Comparison of ENCODE assay signal across 1 cellular context in the genomic region with DNA sequence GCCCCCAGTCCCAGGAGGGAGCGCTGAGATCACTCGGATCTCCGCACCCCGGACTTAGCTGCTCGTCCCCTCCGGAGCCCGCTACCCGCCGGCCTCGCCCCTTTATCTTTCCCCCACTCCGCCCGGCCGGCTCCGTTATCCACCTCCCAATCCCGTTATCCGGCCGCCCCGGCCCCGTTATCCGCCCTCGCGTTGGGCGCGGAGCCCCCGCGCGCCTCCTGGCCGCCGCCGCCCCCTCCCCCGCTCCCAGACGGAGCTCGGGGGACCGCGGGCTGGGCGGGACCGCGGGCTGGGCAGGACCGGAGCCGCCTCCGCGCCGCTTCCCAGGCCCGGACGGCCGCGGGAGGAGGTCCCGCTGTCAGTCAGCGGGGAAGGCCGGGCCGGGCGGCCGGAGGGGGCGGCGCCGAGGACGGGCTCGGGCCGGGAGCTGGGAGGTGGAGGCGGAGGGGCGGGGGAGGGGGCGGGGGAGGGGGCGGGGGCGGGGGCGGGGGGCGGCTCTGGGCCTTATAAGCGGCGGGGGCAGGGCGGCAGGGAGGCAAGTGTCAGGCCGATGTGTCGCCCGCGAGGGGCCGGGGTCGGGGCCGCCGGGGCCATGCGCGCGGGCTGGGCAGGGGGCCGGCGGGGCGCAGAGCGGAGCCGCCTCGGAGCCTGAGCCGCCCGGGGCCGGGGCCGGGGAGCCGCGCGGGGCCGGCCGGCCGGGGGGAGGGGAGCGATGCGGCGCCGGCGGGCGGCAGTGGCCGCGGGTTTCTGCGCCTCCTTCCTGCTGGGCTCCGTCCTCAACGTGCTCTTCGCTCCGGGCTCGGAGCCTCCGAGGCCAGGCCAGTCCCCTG.
A peak's percentile ranks its signal among the peaks of the same experiment; 100 is the strongest.
TF ChIP-seq lines count a peak whose summit lies in the region.

A gene with protein sequence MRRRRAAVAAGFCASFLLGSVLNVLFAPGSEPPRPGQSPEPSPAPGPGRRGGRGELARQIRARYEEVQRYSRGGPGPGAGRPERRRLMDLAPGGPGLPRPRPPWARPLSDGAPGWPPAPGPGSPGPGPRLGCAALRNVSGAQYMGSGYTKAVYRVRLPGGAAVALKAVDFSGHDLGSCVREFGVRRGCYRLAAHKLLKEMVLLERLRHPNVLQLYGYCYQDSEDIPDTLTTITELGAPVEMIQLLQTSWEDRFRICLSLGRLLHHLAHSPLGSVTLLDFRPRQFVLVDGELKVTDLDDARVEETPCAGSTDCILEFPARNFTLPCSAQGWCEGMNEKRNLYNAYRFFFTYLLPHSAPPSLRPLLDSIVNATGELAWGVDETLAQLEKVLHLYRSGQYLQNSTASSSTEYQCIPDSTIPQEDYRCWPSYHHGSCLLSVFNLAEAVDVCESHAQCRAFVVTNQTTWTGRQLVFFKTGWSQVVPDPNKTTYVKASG (plus strand): TSS at position 534 of the 830 bp plus-strand sequence. CDS start 179 bp downstream, at position 713.

TF ChIP-seq in H1, 55 proteins besides CTCF, POLR2A, EP300 and RAD21 (continued from another document):
- TF ChIP-seq BRCA1 (IDR thresholded peaks at IDR 0.05; ENCODE audit: low read depth, low read length), result no peak
- TF ChIP-seq SP4 (IDR thresholded peaks at IDR 0.05; ENCODE audit: low read length), result no peak
- TF ChIP-seq MAFK (IDR thresholded peaks at IDR 0.05; ENCODE audit: low read depth, low read length), result no peak
- TF ChIP-seq, protein P1, sequence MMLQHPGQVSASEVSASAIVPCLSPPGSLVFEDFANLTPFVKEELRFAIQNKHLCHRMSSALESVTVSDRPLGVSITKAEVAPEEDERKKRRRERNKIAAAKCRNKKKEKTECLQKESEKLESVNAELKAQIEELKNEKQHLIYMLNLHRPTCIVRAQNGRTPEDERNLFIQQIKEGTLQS (IDR thresholded peaks at IDR 0.05; ENCODE audit: insufficient read depth, low read depth, low read length), result no peak
- TF ChIP-seq PHF8 (conservative IDR thresholded peaks at IDR 0.05; ENCODE audit: low read depth, low read length), result 0 out of 2 replicates have a peak, but pooled peaks have one; percentile 7
- TF ChIP-seq ASH2L (IDR thresholded peaks at IDR 0.05; ENCODE audit: low read length), result no peak
- no peak for TF ChIP-seq CREB1 (IDR thresholded peaks at IDR 0.05)
- TF ChIP-seq CBX5 (IDR thresholded peaks at IDR 0.05; ENCODE audit: low read depth, low read length), result no peak
- TF ChIP-seq POU5F1 (IDR thresholded peaks at IDR 0.05; ENCODE audit: low read depth, low read length), result no peak
- TF ChIP-seq SIN3A (conservative IDR thresholded peaks at IDR 0.05 in 1 of 2, IDR thresholded peaks at IDR 0.05 in 1 of 2; ENCODE audit: low read depth in 1 of 2, low read length in 2 of 2), result no peak
- TF ChIP-seq TAF7 (optimal IDR thresholded peaks at IDR 0.05; ENCODE audit: borderline replicate concordance, low read depth, low read length), result no peak
- TF ChIP-seq CTBP2 (IDR thresholded peaks at IDR 0.05; ENCODE audit: borderline replicate concordance, insufficient read depth, insufficient read length, low read length), result peak; percentile 5
- no peak for TF ChIP-seq HDAC6 (IDR thresholded peaks at IDR 0.05; ENCODE audit: low read depth, low read length)
- no peak for TF ChIP-seq CEBPB (IDR thresholded peaks at IDR 0.05; ENCODE audit: low read depth, low read length)
- TF ChIP-seq ZNF274 (IDR thresholded peaks at IDR 0.05; ENCODE audit: borderline replicate concordance, extremely low read depth, low read length), result no peak
- no peak; the same call in 1 of the 2 replicates for TF ChIP-seq TAF1 (IDR thresholded peaks at IDR 0.05; ENCODE audit: low read depth, low read length)
- TF ChIP-seq RXRA (IDR thresholded peaks at IDR 0.05; ENCODE audit: insufficient read depth, low read depth, low read length), result no peak
- no peak for TF ChIP-seq USF2 (IDR thresholded peaks at IDR 0.05; ENCODE audit: low read length)
- TF ChIP-seq, protein P2, sequence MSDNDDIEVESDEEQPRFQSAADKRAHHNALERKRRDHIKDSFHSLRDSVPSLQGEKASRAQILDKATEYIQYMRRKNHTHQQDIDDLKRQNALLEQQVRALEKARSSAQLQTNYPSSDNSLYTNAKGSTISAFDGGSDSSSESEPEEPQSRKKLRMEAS (IDR thresholded peaks at IDR 0.05), result no peak
- no peak for TF ChIP-seq SIX5 (IDR thresholded peaks at IDR 0.05; ENCODE audit: low read depth, low read length)
- no peak for TF ChIP-seq BCL11A (IDR thresholded peaks at IDR 0.05; ENCODE audit: low read depth in 2 of 2, low read length in 2 of 2)
- peak; percentile 100 for TF ChIP-seq KDM1A (IDR thresholded peaks at IDR 0.05; ENCODE audit: borderline replicate concordance, low read length)
- no peak for TF ChIP-seq E2F6 (IDR thresholded peaks at IDR 0.05)
- peak; percentile 99 for TF ChIP-seq HDAC2 (IDR thresholded peaks at IDR 0.05; ENCODE audit: borderline replicate concordance in 1 of 2, low read depth in 2 of 2, low read length in 2 of 2)
- TF ChIP-seq KDM5A (IDR thresholded peaks at IDR 0.05; ENCODE audit: low read length), result no peak
- peak; percentile 0 for TF ChIP-seq KDM4A (IDR thresholded peaks at IDR 0.05; ENCODE audit: low read depth, low read length, severe bottlenecking)
- TF ChIP-seq NRF1 (IDR thresholded peaks at IDR 0.05; ENCODE audit: low read depth, low read length), result no peak
- no peak for TF ChIP-seq CHD1 (IDR thresholded peaks at IDR 0.05; ENCODE audit: low read depth, low read length)
- TF ChIP-seq JUN (IDR thresholded peaks at IDR 0.05; ENCODE audit: low read depth, low read length), result no peak
- no peak for TF ChIP-seq SIRT6 (IDR thresholded peaks at IDR 0.05; ENCODE audit: low read length)
- TF ChIP-seq EZH2 (IDR thresholded peaks at IDR 0.05; ENCODE audit: low read depth, low read length, severe bottlenecking), result no peak
- TF ChIP-seq GABPA (IDR thresholded peaks at IDR 0.05; ENCODE audit: borderline replicate concordance, insufficient read depth, low read length), result no peak
- TF ChIP-seq YY1 (IDR thresholded peaks at IDR 0.05; ENCODE audit: low read depth, low read length), result no peak
- no peak for TF ChIP-seq BACH1 (IDR thresholded peaks at IDR 0.05; ENCODE audit: low read length)
- no peak for TF ChIP-seq RBBP5 (IDR thresholded peaks at IDR 0.05; ENCODE audit: borderline replicate concordance, low read depth, low read length)
- TF ChIP-seq CHD2 (IDR thresholded peaks at IDR 0.05; ENCODE audit: low read length), result no peak
- TF ChIP-seq TBP (IDR thresholded peaks at IDR 0.05; ENCODE audit: low read depth, low read length), result peak; percentile 33; the same call in 1 of the 2 replicates
- TF ChIP-seq GTF2F1 (IDR thresholded peaks at IDR 0.05; ENCODE audit: borderline replicate concordance, low read depth, low read length), result no peak
- no peak for TF ChIP-seq FOSL1 (IDR thresholded peaks at IDR 0.05; ENCODE audit: insufficient read depth, low read depth, low read length)
- TF ChIP-seq TEAD4 (IDR thresholded peaks at IDR 0.05; ENCODE audit: low read depth, low read length), result no peak
- no peak for TF ChIP-seq RFX5 (IDR thresholded peaks at IDR 0.05; ENCODE audit: borderline replicate concordance, low read depth, low read length)
- no peak for TF ChIP-seq SAP30 (IDR thresholded peaks at IDR 0.05; ENCODE audit: insufficient read depth, insufficient replicate concordance, low read length)
- TF ChIP-seq TCF12 (IDR thresholded peaks at IDR 0.05; ENCODE audit: low read depth, low read length), result peak; percentile 63; the same call in 1 of the 2 replicates
- TF ChIP-seq ATF2 (IDR thresholded peaks at IDR 0.05; ENCODE audit: low read length), result no peak
